1 cellular context compared by ENCODE assay signal in the genomic region with DNA sequence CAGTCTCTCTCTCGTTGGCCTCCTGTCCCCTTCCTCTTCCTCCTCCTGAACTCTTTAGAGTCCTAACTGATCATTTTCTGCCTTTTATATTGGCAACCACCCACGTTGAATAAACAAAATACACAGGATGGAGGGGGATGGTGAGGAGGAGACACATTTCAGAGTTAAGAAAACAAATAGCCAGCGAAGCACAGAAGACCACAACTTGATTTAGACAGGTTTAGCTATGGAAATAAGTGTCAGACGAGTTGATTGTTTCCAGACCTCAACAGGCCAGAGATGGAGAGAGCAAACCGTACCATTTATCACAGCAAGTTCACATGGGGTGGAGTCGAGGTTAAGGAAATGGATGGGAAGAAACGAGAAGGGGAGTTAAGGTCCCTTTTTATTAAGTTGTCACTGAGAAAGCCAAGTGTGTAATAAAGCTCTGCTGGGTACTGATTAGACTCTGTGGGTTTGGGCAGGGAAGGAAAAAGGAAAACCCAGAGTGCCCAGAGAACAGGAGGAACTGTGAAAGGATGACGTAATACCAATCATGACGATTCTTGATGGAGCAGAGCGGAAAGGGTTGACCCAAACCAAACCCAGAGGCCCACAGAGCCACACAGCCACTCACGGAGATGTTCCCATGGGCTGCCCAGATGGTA.
TF ChIP-seq lines count a peak whose summit lies in the region.

No MANE protein-coding gene starts in this region.

TF ChIP-seq in endothelial cell of umbilical vein, 7 proteins besides CTCF, POLR2A, EP300 and RAD21:
- TF ChIP-seq FOS (IDR thresholded peaks at IDR 0.05; ENCODE audit: borderline replicate concordance, insufficient read depth, low read length), result no peak
- TF ChIP-seq JUN (IDR thresholded peaks at IDR 0.05; ENCODE audit: borderline replicate concordance, insufficient read depth, insufficient read length, low read depth), result no peak
- no peak for TF ChIP-seq MAX (IDR thresholded peaks at IDR 0.05; ENCODE audit: insufficient read depth, insufficient read length)
- no peak for TF ChIP-seq MYC (IDR thresholded peaks at IDR 0.05; ENCODE audit: low read depth, low read length)
- no peak for TF ChIP-seq EZH2 (IDR thresholded peaks at IDR 0.05; ENCODE audit: borderline replicate concordance, low read depth, low read length, severe bottlenecking)
- TF ChIP-seq GATA2 (IDR thresholded peaks at IDR 0.05; ENCODE audit: insufficient read depth, insufficient read length, low read depth, low read length), result no peak
- no peak for TF ChIP-seq POLR2AphosphoS5 (IDR thresholded peaks at IDR 0.05; ENCODE audit: insufficient read depth, low read depth, low read length)
